ENCODE assay signal across 8 cellular contexts in genomic region chr10:122461367-122461728, GRCh38. TPM values are rescaled to one million over a fixed set of nuclear protein-coding genes. Genes with fewer than 3 reads are reported as not detected.
DNase-seq lines count a peak whose midpoint lies in the region; ATAC-seq lines count a peak whose summit lies in the region.

TSS of gene HTRA1 (plus strand) at chr10:122461553. CDS start at chr10:122461653, 100 bp downstream.

- DNase-seq in COR-L47 (lab: John Stamatoyannopoulos, UW) (peak; percentile 25), NCI-H2196 (lab: John Stamatoyannopoulos, UW; ENCODE audit: unreplicated experiment) (peak; percentile 54), kidney tubule cell (ENCODE audit: low spot score) (peak; percentile 58), SK-N-DZ (ENCODE audit: low spot score) (no peak)

- peak within 1 kb of the TSS; percentile 76 for H3K4me3 Mint-ChIP-seq in dendritic cell treated with granulocyte-macrophage colony-stimulating factor and Interleukin-4, amounts not matched to agents 40 ng/mL and 50 ng/mL, for 4 days

- no peaks in the 10 kb centered on the region for H3K36me3 Mint-ChIP-seq in dendritic cell treated with granulocyte-macrophage colony-stimulating factor and Interleukin-4, amounts not matched to agents 40 ng/mL and 50 ng/mL, for 4 days (ENCODE audit: low read depth)

- H3K9me3 Mint-ChIP-seq in dendritic cell treated with granulocyte-macrophage colony-stimulating factor and Interleukin-4, amounts not matched to agents 40 ng/mL and 50 ng/mL, for 4 days, result no peaks in the 10 kb centered on the region

- ATAC-seq in GM21390 (IDR thresholded peaks at IDR 0.05; ENCODE audit: unreplicated experiment), result no peak
- no peak for ATAC-seq in GM18520 (IDR thresholded peaks at IDR 0.05; ENCODE audit: unreplicated experiment)

- H3K4me3 ChIP-seq in skin epidermis, result peak within 1 kb of the TSS; percentile 63 to 72 (median 66)

- no peak within 1 kb of the TSS for H3K27ac Mint-ChIP-seq in dendritic cell treated with granulocyte-macrophage colony-stimulating factor and Interleukin-4, amounts not matched to agents 40 ng/mL and 50 ng/mL, for 4 days

- intact Hi-C loops in dendritic cell treated with granulocyte-macrophage colony-stimulating factor and Interleukin-4, amounts not matched to agents 40 ng/mL and 50 ng/mL, for 4 days (cut with micrococcal nuclease), result no loop called here

- H3K27me3 Mint-ChIP-seq in dendritic cell treated with granulocyte-macrophage colony-stimulating factor and Interleukin-4, amounts not matched to agents 40 ng/mL and 50 ng/mL, for 4 days, result peaks cover 87% of the 10 kb centered on the region

- peak within 1 kb of the TSS; percentile 47 to 91 (median 80) for H3K27ac ChIP-seq in skin epidermis

- H3K4me1 Mint-ChIP-seq in dendritic cell treated with granulocyte-macrophage colony-stimulating factor and Interleukin-4, amounts not matched to agents 40 ng/mL and 50 ng/mL, for 4 days (ENCODE audit: low read depth), result peaks cover 35% of the 10 kb centered on the region

RNA-seq across cellular contexts. Expression of gene HTRA1, which starts in this region (rescaled TPM):
- 0.44 TPM in 1 of 2 replicates, not detected in the other for polyA plus RNA-seq in SK-N-DZ (2014; cell fraction: cytosol; rRNA removed)
- polyA plus RNA-seq in SK-N-DZ (2014; cell fraction: nucleus; rRNA removed), result not detected in 2 replicates
